ENCODE assay signal across 1 cellular context in the genomic region with DNA sequence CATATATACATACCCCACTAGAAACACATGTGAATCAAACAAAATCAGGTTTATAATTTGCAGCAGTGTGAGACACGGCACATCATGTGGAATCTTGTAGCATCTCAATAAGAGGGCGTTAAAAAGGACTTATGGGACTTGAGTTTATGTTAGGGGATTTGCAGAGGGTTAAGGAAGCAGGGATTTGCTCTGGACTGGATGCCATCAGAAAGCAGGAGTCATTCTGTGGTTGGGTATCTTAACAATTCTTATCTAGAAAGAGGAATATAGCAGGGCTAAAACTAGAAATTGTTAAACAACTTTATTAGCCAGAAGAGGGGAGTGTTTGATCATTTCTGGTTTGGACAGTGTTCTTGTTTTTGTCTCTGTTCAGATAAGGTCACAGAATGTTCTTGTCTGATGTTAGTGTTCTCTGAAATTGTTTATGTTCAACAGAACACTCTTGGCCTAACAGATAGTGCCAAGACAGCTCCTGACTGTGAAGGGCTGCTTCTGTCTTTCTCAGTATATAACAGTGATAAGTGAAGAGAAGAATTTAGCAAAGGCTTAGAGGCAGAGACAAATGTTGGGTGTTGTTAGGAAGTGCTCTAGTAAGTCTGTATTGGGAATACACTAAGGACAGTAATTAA.
TF ChIP-seq lines count a peak whose summit lies in the region.

No MANE protein-coding gene starts in this region.

TF ChIP-seq in GM23338, 12 proteins besides CTCF, POLR2A, EP300 and RAD21 (continued from another document):
- no peak for TF ChIP-seq CREB1 (CRISPR knock-in tag; IDR thresholded peaks at IDR 0.05; ENCODE audit: low read depth)
- no peak for TF ChIP-seq POLR2AphosphoS5 (IDR thresholded peaks at IDR 0.05; ENCODE audit: low read depth)
- no peak for TF ChIP-seq ZNF331 (CRISPR knock-in tag; IDR thresholded peaks at IDR 0.05; ENCODE audit: low read depth)
- no peak for TF ChIP-seq NANOG (IDR thresholded peaks at IDR 0.05; ENCODE audit: borderline replicate concordance)
- no peak for TF ChIP-seq ETS1 (IDR thresholded peaks at IDR 0.05)
- TF ChIP-seq EZH2phosphoT487 (IDR thresholded peaks at IDR 0.05; ENCODE audit: unreplicated experiment): no peak
- TF ChIP-seq, protein P1, sequence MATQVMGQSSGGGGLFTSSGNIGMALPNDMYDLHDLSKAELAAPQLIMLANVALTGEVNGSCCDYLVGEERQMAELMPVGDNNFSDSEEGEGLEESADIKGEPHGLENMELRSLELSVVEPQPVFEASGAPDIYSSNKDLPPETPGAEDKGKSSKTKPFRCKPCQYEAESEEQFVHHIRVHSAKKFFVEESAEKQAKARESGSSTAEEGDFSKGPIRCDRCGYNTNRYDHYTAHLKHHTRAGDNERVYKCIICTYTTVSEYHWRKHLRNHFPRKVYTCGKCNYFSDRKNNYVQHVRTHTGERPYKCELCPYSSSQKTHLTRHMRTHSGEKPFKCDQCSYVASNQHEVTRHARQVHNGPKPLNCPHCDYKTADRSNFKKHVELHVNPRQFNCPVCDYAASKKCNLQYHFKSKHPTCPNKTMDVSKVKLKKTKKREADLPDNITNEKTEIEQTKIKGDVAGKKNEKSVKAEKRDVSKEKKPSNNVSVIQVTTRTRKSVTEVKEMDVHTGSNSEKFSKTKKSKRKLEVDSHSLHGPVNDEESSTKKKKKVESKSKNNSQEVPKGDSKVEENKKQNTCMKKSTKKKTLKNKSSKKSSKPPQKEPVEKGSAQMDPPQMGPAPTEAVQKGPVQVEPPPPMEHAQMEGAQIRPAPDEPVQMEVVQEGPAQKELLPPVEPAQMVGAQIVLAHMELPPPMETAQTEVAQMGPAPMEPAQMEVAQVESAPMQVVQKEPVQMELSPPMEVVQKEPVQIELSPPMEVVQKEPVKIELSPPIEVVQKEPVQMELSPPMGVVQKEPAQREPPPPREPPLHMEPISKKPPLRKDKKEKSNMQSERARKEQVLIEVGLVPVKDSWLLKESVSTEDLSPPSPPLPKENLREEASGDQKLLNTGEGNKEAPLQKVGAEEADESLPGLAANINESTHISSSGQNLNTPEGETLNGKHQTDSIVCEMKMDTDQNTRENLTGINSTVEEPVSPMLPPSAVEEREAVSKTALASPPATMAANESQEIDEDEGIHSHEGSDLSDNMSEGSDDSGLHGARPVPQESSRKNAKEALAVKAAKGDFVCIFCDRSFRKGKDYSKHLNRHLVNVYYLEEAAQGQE (IDR thresholded peaks at IDR 0.05; ENCODE audit: unreplicated experiment): no peak
- no peak for TF ChIP-seq JUNB (IDR thresholded peaks at IDR 0.05; ENCODE audit: unreplicated experiment)
TF ChIP-seq in GM23338: peak in this region for 0.
